ENCODE assay signal across 14 cellular contexts in the genomic region with DNA sequence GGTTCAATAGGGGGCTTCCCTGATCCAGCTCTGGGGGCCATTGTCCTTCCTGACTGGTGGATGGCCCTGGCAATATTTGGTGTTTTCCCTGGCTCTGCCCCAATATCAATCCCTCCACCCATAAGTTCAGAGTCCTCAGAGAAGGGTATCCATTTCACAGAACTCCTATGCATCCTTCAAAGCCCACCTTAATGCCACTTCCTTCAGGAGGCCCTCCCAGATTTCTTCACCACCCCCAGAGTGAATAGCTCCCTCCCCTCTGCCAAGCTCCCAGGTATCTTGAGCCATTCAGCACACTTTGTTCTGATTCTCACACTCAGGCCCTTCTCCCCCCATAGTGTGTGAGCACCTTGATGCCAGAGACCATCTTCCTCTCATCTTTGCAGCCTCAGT. TPM values are rescaled to one million over a fixed set of nuclear protein-coding genes. Genes with fewer than 3 reads are reported as not detected.
DNase-seq lines count a peak whose midpoint lies in the region; ATAC-seq, FAIRE-seq and TF ChIP-seq lines count a peak whose summit lies in the region.
"Had no signal": no experiment of that assay in that cellular context is flagged by ENCODE, and none has a peak within 500 bp of the region (broad histone marks: within the 10 kb centered on the region; RNA-seq: fewer than 3 reads in every experiment).

No MANE protein-coding gene starts in this region.

- no peak for DNase-seq in PC-9
- no peak for DNase-seq in pancreas
- DNase-seq in T-helper 1 cell, result no peak
- DNase-seq in MV-4-11 (lab: John Stamatoyannopoulos, UW), result no peak
- DNase-seq: activated CD4-positive, alpha-beta T cell treated with anti-CD3 and anti-CD28 coated beads, Interleukin-2, amount 50 U/mL, for 48 hours; activated effector memory CD4-positive, alpha-beta T cell treated with Interleukin-2 at 50 U/mL for 16 hours; NCI-H526; stimulated activated CD8-positive, alpha-beta memory T cell treated with anti-CD3 and anti-CD28 coated beads, Interleukin-4, amount 100 ng/mL, for 48 hours had no signal

- no peaks in the 10 kb centered on the region for H3K27me3 ChIP-seq in PC-9 (ENCODE audit: insufficient read depth, low read depth)
- no peaks in the 10 kb centered on the region for H3K27me3 ChIP-seq in muscle layer of colon (ENCODE audit: control insufficient read depth in 1 of 2, insufficient read depth in 2 of 2, low read length in 2 of 2)
- no peaks in the 10 kb centered on the region for H3K27me3 ChIP-seq in pancreas
- H3K27me3 ChIP-seq: ovary had no signal

- H3F3A ChIP-seq in PC-9 (ENCODE audit: insufficient read depth, low read depth), result peaks cover 15% of the 10 kb centered on the region; the same call in 1 of the 2 replicates

- H3K9ac ChIP-seq in muscle layer of colon (ENCODE audit: low read length), result no peak overlapping the region

- H3K4me3 ChIP-seq in PC-9 (no peak overlapping the region), muscle layer of colon (ENCODE audit: low read depth in 1 of 2, low read length in 2 of 2) (peak overlapping the region; percentile 2 to 77), pancreas (no peak overlapping the region)

- H3K27ac ChIP-seq in PC-9, result no peak overlapping the region
- H3K27ac ChIP-seq in cingulate gyrus (ENCODE audit: low read depth, low read length), result peak overlapping the region; percentile 98
- H3K27ac ChIP-seq in muscle layer of colon (ENCODE audit: low read depth, low read length), result peak overlapping the region; percentile 95
- H3K27ac ChIP-seq in temporal lobe (ENCODE audit: low read depth, low read length), result peak overlapping the region; percentile 99
- peak overlapping the region in 1 of 4 donors; percentile 51 for H3K27ac ChIP-seq in pancreas
- H3K27ac ChIP-seq: C4-2B had no signal

- BruUV-seq in PC-9 (replicated peaks; lab: Mats Ljungman, UMichigan), result no TSS peak

- H3K79me2 ChIP-seq in PC-9 (ENCODE audit: low read depth), result no peaks in the 10 kb centered on the region

- POLR2A ChIA-PET in PC-9 (lab: Charles Lee; ENCODE audit: unreplicated experiment), result no interaction called here

- H3K4me1 ChIP-seq in PC-9 (replicated peaks; ENCODE audit: insufficient read depth) (peaks cover 9% of the 10 kb centered on the region), muscle layer of colon (ENCODE audit: insufficient read depth, low read length) (peaks cover 51% of the 10 kb centered on the region), pancreas (peaks cover 0 to 15% (median 5%) of the 10 kb centered on the region in 3 donors)

- intact Hi-C loops in PC-9 (cut with micrococcal nuclease; ENCODE audit: unreplicated experiment), result no loop called here
- intact Hi-C loops in pancreas (cut with DNase I), result no loop called here

- no peak for FAIRE-seq in pancreas (lab: Jason Lieb, UNC)

- CTCF ChIA-PET in PC-9 (lab: Charles Lee), result no interaction called here

- ATAC-seq in HG03521 (IDR thresholded peaks at IDR 0.05; ENCODE audit: unreplicated experiment) (no peak), pancreas (no peak)

- H3K4me2 ChIP-seq in PC-9, result 0 out of 2 replicates have a peak overlapping the region, but pooled peaks have one; percentile 19

- H2AFZ ChIP-seq in PC-9, result no peak overlapping the region

- H3K36me3 ChIP-seq in PC-9 (ENCODE audit: low read depth) (no peaks in the 10 kb centered on the region), muscle layer of colon (ENCODE audit: insufficient read depth, low read length) (peaks cover 5% of the 10 kb centered on the region), pancreas (no peaks in the 10 kb centered on the region)
- H3K36me3 ChIP-seq: ovary had no signal

- no peaks in the 10 kb centered on the region for H3K9me3 ChIP-seq in PC-9 (ENCODE audit: insufficient read depth, low read depth)
- H3K9me3 ChIP-seq in muscle layer of colon (ENCODE audit: low read length), result no peaks in the 10 kb centered on the region
- H3K9me3 ChIP-seq in pancreas, result no peaks in the 10 kb centered on the region
- H3K9me3 ChIP-seq: ovary had no signal

- H4K20me1 ChIP-seq in PC-9 (ENCODE audit: insufficient read depth), result no peaks in the 10 kb centered on the region

- H3K9me2 ChIP-seq in PC-9 (ENCODE audit: insufficient read depth), result no peaks in the 10 kb centered on the region

- TF ChIP-seq CTCF in PC-9 (conservative IDR thresholded peaks at IDR 0.05) (no peak), pancreas (IDR thresholded peaks at IDR 0.05) (no peak)

RNA-seq across cellular contexts. Expression of a gene that starts 5.8 kb away (rescaled TPM):
- total RNA-seq in PC-9 (2021) (not detected in 2 replicates), temporal lobe (1.2 TPM), pancreas (10 to 100 TPM in 1 of 6 donors, 1 to 10 TPM in 5; 6.9 to 15.2 (median 8.1) TPM)
- polyA plus RNA-seq in pancreas, result 10 to 100 TPM; 31.4 to 42.8 TPM

RNA-seq across cellular contexts. Expression of a gene that starts 13.9 kb away (rescaled TPM):
- total RNA-seq in PC-9 (2021) (1,019 and 1,161 TPM in 2 replicates), temporal lobe (60.0 TPM), pancreas (100 to 1,000 TPM; 121 to 239 (median 152) TPM)
- 100 to 1,000 TPM; 178 to 337 TPM for polyA plus RNA-seq in pancreas

RNA-seq across cellular contexts. Expression of a gene that starts 26.4 kb away (rescaled TPM):
- 0.81 and 1.1 TPM in 2 replicates for total RNA-seq in PC-9 (2021)
- total RNA-seq in temporal lobe, result 35.4 TPM
- under 1 TPM in 1 of 6 donors, not detected in 5; 0.37 TPM for total RNA-seq in pancreas
- under 1 TPM; 0.19 to 0.26 TPM for polyA plus RNA-seq in pancreas

RNA-seq across cellular contexts. Expression of a gene that starts 53.6 kb away (rescaled TPM):
- 100 and 150 TPM in 2 replicates for total RNA-seq in PC-9 (2021)
- total RNA-seq in temporal lobe, result 1.2 TPM
- total RNA-seq in pancreas, result 1 to 10 TPM in 5 of 6 donors, under 1 TPM in 1; 0.59 to 6.7 (median 3.0) TPM
- 10 to 100 TPM; 13.1 to 19.4 TPM for polyA plus RNA-seq in pancreas

Comparison
In these comparisons a context has a peak if more than half of its experiments do, and no peak if none do; other contexts are left out.
1. H3K4me3 ChIP-seq: peak in muscle layer of colon (2 of 2); none in PC-9 (single experiment) and pancreas (0 of 4).
2. RNA of a gene that starts 26.4 kb away (total RNA-seq): 35.4 TPM in temporal lobe (single experiment); 0.81 to 1.1 TPM in PC-9 and 0.37 TPM in pancreas; every median in the first group is over 10 times any median in the second.